ENCODE assay signal across 13 cellular contexts in the genomic region with DNA sequence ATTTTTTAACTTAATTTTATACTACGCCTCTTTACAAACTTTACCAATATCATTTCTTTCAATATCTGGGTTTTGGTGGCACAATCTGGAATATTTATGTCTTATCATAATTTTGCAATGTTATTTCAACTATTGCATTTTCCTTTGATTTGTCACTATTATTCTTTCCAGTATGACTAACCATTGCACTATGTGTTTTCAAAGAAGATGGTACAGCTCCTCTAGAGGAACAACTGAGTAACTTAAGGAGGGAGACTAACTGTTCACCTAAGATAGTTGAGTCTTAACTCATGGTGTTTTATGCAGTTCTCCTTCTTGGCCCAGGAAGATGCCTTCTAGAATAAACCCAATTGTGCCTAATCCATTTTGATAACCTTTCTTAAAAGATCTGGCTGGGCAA.
A peak's percentile ranks its signal among the peaks of the same experiment; 100 is the strongest.
DNase-seq lines count a peak whose midpoint lies in the region; ATAC-seq, FAIRE-seq and TF ChIP-seq lines count a peak whose summit lies in the region.
"Had no signal": no experiment of that assay in that cellular context is flagged by ENCODE, and none has a peak within 500 bp of the region (broad histone marks: within the 10 kb centered on the region; RNA-seq: fewer than 3 reads in every experiment).

No MANE protein-coding gene starts in this region.

- H3K36me3 ChIP-seq in mammary epithelial cell (ENCODE audit: insufficient read depth, low read length): no peaks in the 10 kb centered on the region
- H3K36me3 ChIP-seq: upper lobe of right lung had no signal

- DNase-seq in AG08396 (ENCODE audit: low spot score) (peak; percentile 14), HTR-8/SVneo (ENCODE audit: insufficient read length, low spot score) (peak; percentile 11), mammary epithelial cell (peak; percentile 68), iris pigment epithelial cell (ENCODE audit: low read depth) (peak; percentile 88), Ammon's horn (ENCODE audit: low spot score) (no peak), sciatic nerve (ENCODE audit: low spot score) (no peak), head of caudate nucleus (no peak), HEK293T (ENCODE audit: extremely low spot score) (no peak)
- DNase-seq: activated naive CD4-positive, alpha-beta T cell; nephron progenitor cell; upper lobe of right lung had no signal

- H3K9me3 ChIP-seq in mammary epithelial cell (replicated peaks; ENCODE audit: insufficient read depth, low read length): no peaks in the 10 kb centered on the region
- H3K9me3 ChIP-seq: upper lobe of right lung had no signal

- H3K4me2 ChIP-seq in mammary epithelial cell (ENCODE audit: insufficient read depth, low read depth, low read length): no peak overlapping the region

- H3K4me3 ChIP-seq in mammary epithelial cell (replicated peaks in 1 of 3; ENCODE audit: insufficient read depth in 1 of 3, low read depth in 2 of 3, low read length in 3 of 3): no peak overlapping the region
- H3K4me3 ChIP-seq: upper lobe of right lung had no signal

- 100% methylated on average over 1 of the region's 1 CpG for WGBS in mammary epithelial cell (ENCODE audit: low coverage, missing lambda C conversion rate)

- intact Hi-C loops in mammary epithelial cell (cut with micrococcal nuclease): loop anchor here (1.0 to 2.0 kb wide), 3 partner anchors 60 to 185 kb away; partner anchors contain the start of gene KIF21A
- intact Hi-C loops in sciatic nerve (cut with DNase I): no loop called here
- intact Hi-C loops in head of caudate nucleus (cut with DNase I): no loop called here

- TF ChIP-seq CTCF in mammary epithelial cell (conservative IDR thresholded peaks at IDR 0.05 in 1 of 2, IDR thresholded peaks at IDR 0.05 in 1 of 2; ENCODE audit: extremely low read depth in 1 of 2, insufficient read depth in 1 of 2, low read depth in 1 of 2, low read length in 2 of 2): peak; percentile 55 to 62

- no peaks in the 10 kb centered on the region for H4K20me1 ChIP-seq in mammary epithelial cell (ENCODE audit: insufficient read depth, low read length)

- no peak overlapping the region for H3K27ac ChIP-seq in mammary epithelial cell (ENCODE audit: insufficient read depth, low read depth, low read length)
- H3K27ac ChIP-seq: upper lobe of right lung had no signal

- no peaks in the 10 kb centered on the region for H3K79me2 ChIP-seq in mammary epithelial cell (ENCODE audit: insufficient read depth, low read length)

- no peak for FAIRE-seq in HTR-8/SVneo (lab: Jason Lieb, UNC)
- FAIRE-seq: colon had no signal

- no peak for ATAC-seq in sciatic nerve
- ATAC-seq: Panc1, upper lobe of right lung had no signal

- H3K27me3 ChIP-seq in mammary epithelial cell (ENCODE audit: insufficient read depth, low read length): no peaks in the 10 kb centered on the region
- H3K27me3 ChIP-seq: upper lobe of right lung had no signal

- peak overlapping the region; percentile 7 for H2AFZ ChIP-seq in mammary epithelial cell (ENCODE audit: low read depth, low read length)

- BruUV-seq in mammary epithelial cell (replicated peaks; lab: Mats Ljungman, UMichigan): no TSS peak

- dilution Hi-C loops in mammary epithelial cell (cut with HindIII; ENCODE audit: low sequenced_read_pairs): no loop called here

- H3K4me1 ChIP-seq in mammary epithelial cell (ENCODE audit: insufficient read depth, low read length): peaks cover 19% of the 10 kb centered on the region
- H3K4me1 ChIP-seq: upper lobe of right lung had no signal

- in situ Hi-C loops in mammary epithelial cell (cut with MboI; ENCODE audit: low sequenced_read_pairs in 2 of 2): no loop called here

- POLR2A ChIA-PET in HEK293T (lab: Yijun Ruan, JAX): no interaction called here

- CTCF ChIA-PET in mammary epithelial cell (lab: Charles Lee; ENCODE audit: low non-redundant PET): no interaction called here
- CTCF ChIA-PET in HEK293T (lab: Yijun Ruan, JAX): no interaction called here

- H3K9ac ChIP-seq in mammary epithelial cell (ENCODE audit: insufficient read depth, low read length): no peak overlapping the region

TF ChIP-seq in HEK293T, 16 proteins besides CTCF, POLR2A, EP300 and RAD21:
- TF ChIP-seq ELF4 (IDR thresholded peaks at IDR 0.05): no peak
- no peak for TF ChIP-seq NFRKB (IDR thresholded peaks at IDR 0.05)
- TF ChIP-seq HDGF (IDR thresholded peaks at IDR 0.05; ENCODE audit: borderline replicate concordance): no peak
- TF ChIP-seq LEF1 (IDR thresholded peaks at IDR 0.05; ENCODE audit: borderline replicate concordance): no peak
- TF ChIP-seq BHLHE40 (IDR thresholded peaks at IDR 0.05; ENCODE audit: borderline replicate concordance): no peak
- no peak for TF ChIP-seq FOXM1 (IDR thresholded peaks at IDR 0.05; ENCODE audit: borderline replicate concordance)
- no peak for TF ChIP-seq FOXK2 (IDR thresholded peaks at IDR 0.05)

Comparison
In these comparisons a context has a peak if more than half of its experiments do, and no peak if none do; other contexts are left out.
1. DNase-seq: peak in AG08396 (single experiment), HTR-8/SVneo (single experiment), mammary epithelial cell (single experiment) and iris pigment epithelial cell (single experiment); none in Ammon's horn (single experiment), sciatic nerve (single experiment), head of caudate nucleus (0 of 42) and HEK293T (single experiment).